In genomic region chr11:63835156-63835540, GRCh38 we compare ENCODE assay signal across 1 cellular context.
TF ChIP-seq lines count a peak whose summit lies in the region.

No MANE protein-coding gene starts in this region.

TF ChIP-seq in WTC11, 78 proteins besides CTCF, POLR2A, EP300 and RAD21 (continued from another document):
- no peak for TF ChIP-seq ZNF281 (CRISPR knock-in tag; IDR thresholded peaks at IDR 0.05)
- TF ChIP-seq NFATC4 (CRISPR knock-in tag; IDR thresholded peaks at IDR 0.05), result no peak
